Comparison of ENCODE assay signal across 8 cellular contexts in the genomic region with DNA sequence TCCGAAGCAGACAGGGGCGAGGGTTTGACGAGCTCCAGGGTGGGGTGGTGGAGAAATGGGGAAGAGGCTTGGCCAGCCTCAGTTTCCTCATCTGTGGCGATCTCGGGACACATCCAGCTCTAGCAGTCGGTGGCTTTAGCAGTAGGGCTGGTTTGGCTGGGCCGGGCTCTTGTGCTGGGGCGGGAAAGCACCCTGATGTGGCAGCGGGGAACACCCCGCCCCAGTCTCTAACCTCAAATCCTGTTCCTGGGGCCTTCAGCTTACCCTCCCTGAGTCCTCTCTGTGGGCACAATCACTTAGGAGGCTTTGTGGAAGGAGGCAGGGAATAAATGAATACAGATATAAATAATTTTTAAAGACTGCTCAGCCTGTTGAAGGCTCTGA. TPM values are rescaled to one million over a fixed set of nuclear protein-coding genes. Genes with fewer than 3 reads are reported as not detected.
DNase-seq lines count a peak whose midpoint lies in the region; ATAC-seq and TF ChIP-seq lines count a peak whose summit lies in the region.

No MANE protein-coding gene starts in this region.

- DNase-seq in Peyer's patch (peak; percentile 68 to 86 (median 80)), left cardiac atrium (no peak), foreskin melanocyte (no peak), H4 (ENCODE audit: low spot score) (no peak)
- peak; percentile 18 to 34 (median 31) for DNase-seq in activated naive CD4-positive, alpha-beta T cell (lab: John Stamatoyannopoulos, UW)

- TF ChIP-seq CTCF in GM12875 (IDR thresholded peaks at IDR 0.05; ENCODE audit: borderline replicate concordance, insufficient read depth, low read depth, low read length) (no peak), Peyer's patch (IDR thresholded peaks at IDR 0.05) (no peak)

- peak overlapping the region; percentile 95 for H3K4me2 ChIP-seq in skeletal muscle satellite cell (ENCODE audit: low read length)

- H3K4me1 ChIP-seq in Peyer's patch (peaks cover 0 to 32% (median 11%) of the 10 kb centered on the region in 4 donors), skeletal muscle satellite cell (ENCODE audit: control insufficient read depth, insufficient read depth, low read length) (peaks cover 30% of the 10 kb centered on the region)

- peak overlapping the region; percentile 91 to 99 (median 96) for H3K27ac ChIP-seq in Peyer's patch

- H3K36me3 ChIP-seq in Peyer's patch (peaks cover 0 to 5% (median 0%) of the 10 kb centered on the region in 3 donors), skeletal muscle satellite cell (ENCODE audit: insufficient read depth, low read length) (peaks cover 19% of the 10 kb centered on the region)

- peak overlapping the region; percentile 88 for H3K4me3 ChIP-seq in GM12875 (ENCODE audit: low read depth, low read length)
- peak overlapping the region; percentile 89 to 94 (median 93) for H3K4me3 ChIP-seq in Peyer's patch
- H3K4me3 ChIP-seq in skeletal muscle satellite cell (ENCODE audit: low read length) = peak overlapping the region; percentile 96

- no peak for TF ChIP-seq POLR2A in Peyer's patch (IDR thresholded peaks at IDR 0.05)

- H3K9me3 ChIP-seq in Peyer's patch (no peaks in the 10 kb centered on the region), skeletal muscle satellite cell (replicated peaks; ENCODE audit: low read length) (no peaks in the 10 kb centered on the region)

- intact Hi-C loops in left cardiac atrium (cut with DNase I) = no loop called here

- peak; percentile 35 for ATAC-seq in HG02588 (IDR thresholded peaks at IDR 0.05; ENCODE audit: unreplicated experiment)
- ATAC-seq in left cardiac atrium = peak; percentile 10 to 29

- H3K27me3 ChIP-seq in Peyer's patch (no peaks in the 10 kb centered on the region), skeletal muscle satellite cell (ENCODE audit: control insufficient read depth, insufficient read depth, low read length) (no peaks in the 10 kb centered on the region)

- H3K9ac ChIP-seq in skeletal muscle satellite cell (ENCODE audit: low read depth, low read length) = peak overlapping the region; percentile 90

RNA-seq across cellular contexts. Expression of gene TTC7A, which starts 1.1 kb away (rescaled TPM):
- total RNA-seq in Peyer's patch (100 to 1,000 TPM in 3 of 4 donors, 10 to 100 TPM in 1; 98.3 to 162 (median 122) TPM), left cardiac atrium (10 to 100 TPM; 10.9 to 13.3 TPM)
- 19.3 and 21.6 TPM in 2 replicates for total RNA-seq in skeletal muscle satellite cell (2012; rRNA removed)
- total RNA-seq in H4 (2014; rRNA removed; shearing (Covaris generic)) = 4.4 and 5.8 TPM in 2 replicates

RNA-seq across cellular contexts. Expression of gene MCFD2, which starts 26.5 kb away (rescaled TPM):
- total RNA-seq in Peyer's patch (10 to 100 TPM; 21.5 to 60.4 (median 49.2) TPM), left cardiac atrium (10 to 100 TPM; 65.4 to 88.7 TPM)
- 146 and 148 TPM in 2 replicates for total RNA-seq in skeletal muscle satellite cell (2012; rRNA removed)
- total RNA-seq in H4 (2014; rRNA removed; shearing (Covaris generic)) = 112 and 124 TPM in 2 replicates

Comparison
In these comparisons a context has a peak if more than half of its experiments do, and no peak if none do; other contexts are left out.
1. DNase-seq: peak in Peyer's patch (3 of 3) and activated naive CD4-positive, alpha-beta T cell (4 of 4); none in left cardiac atrium (single experiment), foreskin melanocyte (single experiment) and H4 (single experiment).
2. RNA of gene TTC7A, which starts 1.1 kb away (total RNA-seq): 98.3 to 162 TPM in Peyer's patch; 10.9 to 13.3 TPM in left cardiac atrium and 4.4 to 5.8 TPM in H4; every median in the first group is over 4 times any median in the second.
3. Peak in every context shown above with its lines, with median percentiles within 50 percentile points of each other: H3K4me3 ChIP-seq.